Comparison of ENCODE assay signal across 9 cellular contexts in genomic region chr20:16709017-16709416, GRCh38. TPM values are rescaled to one million over a fixed set of nuclear protein-coding genes. Genes with fewer than 3 reads are reported as not detected.
DNase-seq lines count a peak whose midpoint lies in the region; ATAC-seq and TF ChIP-seq lines count a peak whose summit lies in the region.
"Had no signal": no experiment of that assay in that cellular context is flagged by ENCODE, and none has a peak within 500 bp of the region (broad histone marks: within the 10 kb centered on the region; RNA-seq: fewer than 3 reads in every experiment).

No MANE protein-coding gene starts in this region.

- peak; percentile 73 for ATAC-seq in CD8-positive, alpha-beta T cell
- ATAC-seq in GM19043 (IDR thresholded peaks at IDR 0.05; ENCODE audit: low read depth, unreplicated experiment) (peak; percentile 82), HG02970 (IDR thresholded peaks at IDR 0.05; ENCODE audit: low FRiP score, unreplicated experiment) (peak; percentile 55)

- TF ChIP-seq POLR2A in vagina (IDR thresholded peaks at IDR 0.05) (no peak), uterus (IDR thresholded peaks at IDR 0.05) (no peak)

- no peak for TF ChIP-seq CTCF in CD8-positive, alpha-beta T cell (IDR thresholded peaks at IDR 0.05)
- TF ChIP-seq CTCF in vagina (IDR thresholded peaks at IDR 0.05) (no peak), uterus (IDR thresholded peaks at IDR 0.05) (no peak)

- H3K4me1 ChIP-seq in CD8-positive, alpha-beta T cell (ENCODE audit: insufficient read depth, low read length): peaks cover 25% of the 10 kb centered on the region
- H3K4me1 ChIP-seq in vagina: no peaks in the 10 kb centered on the region
- H3K4me1 ChIP-seq in effector memory CD4-positive, alpha-beta T cell (ENCODE audit: control insufficient read depth, insufficient read depth, low read length, poor library complexity, severe bottlenecking): peaks cover 21% of the 10 kb centered on the region
- H3K4me1 ChIP-seq in uterus: no peaks in the 10 kb centered on the region

- no peaks in the 10 kb centered on the region for H3K36me3 Mint-ChIP-seq in CD8-positive, alpha-beta T cell

- H3K9me3 Mint-ChIP-seq in CD8-positive, alpha-beta T cell: no peaks in the 10 kb centered on the region

- intact Hi-C loops in CD8-positive, alpha-beta T cell (cut with DNase I, micrococcal nuclease): loop anchor here (2.0 kb wide), 1 partner anchor 20 kb away; no protein-coding TSS in a partner anchor
- intact Hi-C loops in vagina (cut with DNase I) (no loop called here), uterus (cut with DNase I; ENCODE audit: low total_unique reads) (no loop called here)

- no peaks in the 10 kb centered on the region for H3K9me3 ChIP-seq in CD8-positive, alpha-beta T cell (ENCODE audit: low read length)
- H3K9me3 ChIP-seq in vagina (no peaks in the 10 kb centered on the region), uterus (no peaks in the 10 kb centered on the region)
- no peaks in the 10 kb centered on the region for H3K9me3 ChIP-seq in effector memory CD4-positive, alpha-beta T cell (ENCODE audit: control insufficient read depth, low read length)

- no peak overlapping the region for H3K27ac ChIP-seq in CD8-positive, alpha-beta T cell (ENCODE audit: low read depth, low read length)
- no peak overlapping the region for H3K27ac ChIP-seq in vagina
- no peak overlapping the region for H3K27ac ChIP-seq in effector memory CD4-positive, alpha-beta T cell (ENCODE audit: insufficient read depth, low read length, poor library complexity, severe bottlenecking)
- H3K27ac ChIP-seq in uterus: no peak overlapping the region

- H3K36me3 ChIP-seq in CD8-positive, alpha-beta T cell (ENCODE audit: insufficient read depth, low read length): no peaks in the 10 kb centered on the region
- no peaks in the 10 kb centered on the region for H3K36me3 ChIP-seq in vagina
- no peaks in the 10 kb centered on the region for H3K36me3 ChIP-seq in effector memory CD4-positive, alpha-beta T cell (ENCODE audit: control insufficient read depth, insufficient read depth, low read length)
- H3K36me3 ChIP-seq in uterus: no peaks in the 10 kb centered on the region

- POLR2A ChIA-PET in CD8-positive, alpha-beta T cell (lab: Charles Lee): interaction anchor here (1.5 kb wide), 1 partner anchor 17 kb away, joined by 4 read pairs; no protein-coding TSS in a partner anchor

- CTCF ChIA-PET in CD8-positive, alpha-beta T cell (lab: Charles Lee): no interaction called here

- peak in 1 of 7 experiments; percentile 20 for DNase-seq in CD8-positive, alpha-beta T cell
- DNase-seq in RPMI7951 (ENCODE audit: low read depth) (peak; percentile 43), vagina (ENCODE audit: extremely low spot score in 2 of 2) (no peak), GF-D8 (lab: John Stamatoyannopoulos, UW) (no peak), uterus (no peak)
- DNase-seq in effector memory CD4-positive, alpha-beta T cell: no peak

- peaks cover 25% of the 10 kb centered on the region for H3K27me3 Mint-ChIP-seq in CD8-positive, alpha-beta T cell (ENCODE audit: low read depth)

- H3K4me3 ChIP-seq in CD8-positive, alpha-beta T cell (ENCODE audit: low read depth, low read length): no peak overlapping the region
- H3K4me3 ChIP-seq in vagina (no peak overlapping the region), uterus (no peak overlapping the region)
- no peak overlapping the region for H3K4me3 ChIP-seq in effector memory CD4-positive, alpha-beta T cell (ENCODE audit: insufficient read depth, low read depth, low read length, poor library complexity, severe bottlenecking)

- peaks cover 30% of the 10 kb centered on the region for H3K4me1 Mint-ChIP-seq in CD8-positive, alpha-beta T cell (ENCODE audit: low read depth)

- no peaks in the 10 kb centered on the region for H3K27me3 ChIP-seq in CD8-positive, alpha-beta T cell (ENCODE audit: insufficient read depth, low read length)
- no peaks in the 10 kb centered on the region for H3K27me3 ChIP-seq in vagina
- H3K27me3 ChIP-seq in effector memory CD4-positive, alpha-beta T cell (replicated peaks; ENCODE audit: control insufficient read depth, insufficient read depth, low read length, poor library complexity, severe bottlenecking): no peaks in the 10 kb centered on the region
- H3K27me3 ChIP-seq in uterus: no peaks in the 10 kb centered on the region

- no peak overlapping the region for H3K27ac Mint-ChIP-seq in CD8-positive, alpha-beta T cell

- H3K4me3 Mint-ChIP-seq in CD8-positive, alpha-beta T cell: peak overlapping the region; percentile 35

RNA-seq across cellular contexts. Expression of gene SNRPB2, which starts 20.8 kb away (rescaled TPM):
- total RNA-seq in CD8-positive, alpha-beta T cell: 10 to 100 TPM; 49.0 to 50.4 TPM
- total RNA-seq in RPMI7951 (2014; rRNA removed; shearing (Covaris generic)): 133 and 174 TPM in 2 replicates
- total RNA-seq in vagina: 17.2 TPM
- total RNA-seq in uterus: 10 to 100 TPM in 3 of 4 donors, 1 to 10 TPM in 1; 8.2 to 59.5 (median 36.4) TPM

RNA-seq across cellular contexts. Expression of gene OTOR, which starts 39.1 kb away (rescaled TPM):
- not detected for total RNA-seq in CD8-positive, alpha-beta T cell
- not detected in 2 replicates for total RNA-seq in RPMI7951 (2014; rRNA removed; shearing (Covaris generic))
- not detected for total RNA-seq in vagina
- not detected for total RNA-seq in uterus
- total RNA-seq: fibroblast of lung had no signal

Comparison
In these comparisons a context has a peak if more than half of its experiments do, and no peak if none do; other contexts are left out.
1. intact Hi-C loops: an anchor here in CD8-positive, alpha-beta T cell (2.0 kb wide); none called in vagina and uterus.